Comparison of ENCODE assay signal across 1 cellular context in genomic region chr16:88618182-88618955, GRCh38.
TF ChIP-seq lines count a peak whose summit lies in the region.

No MANE protein-coding gene starts in this region.

TF ChIP-seq in HepG2, 621 proteins besides CTCF, POLR2A, EP300 and RAD21 (continued from another document and continues in another):
- peak; percentile 79; the same call in 1 of the 2 replicates for TF ChIP-seq ZNF710 (CRISPR knock-in tag; IDR thresholded peaks at IDR 0.05; ENCODE audit: borderline replicate concordance)
- TF ChIP-seq DMAP1 (CRISPR knock-in tag; IDR thresholded peaks at IDR 0.05) = peak; percentile 51
- peak; percentile 70 for TF ChIP-seq ELF1 (CRISPR knock-in tag; IDR thresholded peaks at IDR 0.05)
- peak; percentile 67; the same call in 1 of the 2 replicates for TF ChIP-seq PRDM10 (CRISPR knock-in tag; IDR thresholded peaks at IDR 0.05; ENCODE audit: low read depth)
- peak; percentile 86; the same call in 1 of the 3 replicates for TF ChIP-seq MXI1 (IDR thresholded peaks at IDR 0.05; ENCODE audit: borderline replicate concordance, low read depth, low read length)
- no peak for TF ChIP-seq SATB2 (CRISPR knock-in tag; IDR thresholded peaks at IDR 0.05)
- TF ChIP-seq AHDC1 (CRISPR knock-in tag; IDR thresholded peaks at IDR 0.05; ENCODE audit: borderline replicate concordance) = peak; percentile 50; the same call in 1 of the 2 replicates
- TF ChIP-seq ZFP36L1 (CRISPR knock-in tag; IDR thresholded peaks at IDR 0.05) = no peak; the same call in 1 of the 2 replicates
- peak; percentile 81 for TF ChIP-seq ZNF263 (CRISPR knock-in tag; IDR thresholded peaks at IDR 0.05)
- TF ChIP-seq ZNF713 (CRISPR knock-in tag; IDR thresholded peaks at IDR 0.05) = no peak
- no peak for TF ChIP-seq SMAD3 (CRISPR knock-in tag; IDR thresholded peaks at IDR 0.05)
- peak; percentile 99 for TF ChIP-seq ZNF687 (CRISPR knock-in tag; IDR thresholded peaks at IDR 0.05)
- peak; percentile 50; the same call in 1 of the 2 replicates for TF ChIP-seq KDM2A (CRISPR knock-in tag; IDR thresholded peaks at IDR 0.05; ENCODE audit: borderline replicate concordance, low read depth)
- 0 out of 2 replicates have a peak, but pooled peaks have one; percentile 16 for TF ChIP-seq CHD2 (IDR thresholded peaks at IDR 0.05; ENCODE audit: low read depth, low read length)
- no peak for TF ChIP-seq GRHL1 (CRISPR knock-in tag; conservative IDR thresholded peaks at IDR 0.05)
- TF ChIP-seq ARNT2 (CRISPR knock-in tag; IDR thresholded peaks at IDR 0.05; ENCODE audit: low read depth) = no peak
- peak; percentile 77 for TF ChIP-seq FOXA3 (CRISPR knock-in tag; IDR thresholded peaks at IDR 0.05)
- TF ChIP-seq NR2C2 (CRISPR knock-in tag; IDR thresholded peaks at IDR 0.05; ENCODE audit: borderline replicate concordance) = peak; percentile 97
- TF ChIP-seq SP4 (CRISPR knock-in tag; IDR thresholded peaks at IDR 0.05) = peak; percentile 55; the same call in 1 of the 2 replicates
- TF ChIP-seq NR1H2 (CRISPR knock-in tag; IDR thresholded peaks at IDR 0.05; ENCODE audit: borderline replicate concordance, low read depth) = no peak
- no peak for TF ChIP-seq SOX13 (IDR thresholded peaks at IDR 0.05)
- peak in 1 of 2 experiments; percentile 50; a peak in 2 of 4 replicates for TF ChIP-seq SOX13 (CRISPR knock-in tag; conservative IDR thresholded peaks at IDR 0.05 in 1 of 2, IDR thresholded peaks at IDR 0.05 in 1 of 2)
- TF ChIP-seq ZMYM4 (CRISPR knock-in tag; IDR thresholded peaks at IDR 0.05) = peak; percentile 68
- TF ChIP-seq SALL1 (CRISPR knock-in tag; IDR thresholded peaks at IDR 0.05) = peak; percentile 80
- no peak for TF ChIP-seq STAT5B (CRISPR knock-in tag; IDR thresholded peaks at IDR 0.05)
- TF ChIP-seq ZMAT5 (CRISPR knock-in tag; IDR thresholded peaks at IDR 0.05; ENCODE audit: borderline replicate concordance, low read depth) = no peak
- TF ChIP-seq FOXK1 (CRISPR knock-in tag; IDR thresholded peaks at IDR 0.05; ENCODE audit: borderline replicate concordance, low read depth) = peak; percentile 21; the same call in 1 of the 2 replicates
- no peak for TF ChIP-seq PBX2 (CRISPR knock-in tag; IDR thresholded peaks at IDR 0.05)
- TF ChIP-seq HNF1B (CRISPR knock-in tag; IDR thresholded peaks at IDR 0.05) = peak; percentile 76; the same call in 1 of the 2 replicates
- TF ChIP-seq ZNF296 (CRISPR knock-in tag; conservative IDR thresholded peaks at IDR 0.05) = no peak
- TF ChIP-seq ZNF614 (CRISPR knock-in tag; IDR thresholded peaks at IDR 0.05; ENCODE audit: borderline replicate concordance) = 0 out of 2 replicates have a peak, but pooled peaks have one; percentile 40
- TF ChIP-seq ZNF550 (CRISPR knock-in tag; IDR thresholded peaks at IDR 0.05; ENCODE audit: borderline replicate concordance) = 0 out of 2 replicates have a peak, but pooled peaks have one; percentile 21
- peak; percentile 78 for TF ChIP-seq NFKBIZ (CRISPR knock-in tag; IDR thresholded peaks at IDR 0.05)
- TF ChIP-seq ZIK1 (CRISPR knock-in tag; IDR thresholded peaks at IDR 0.05; ENCODE audit: borderline replicate concordance, low read depth) = 0 out of 2 replicates have a peak, but pooled peaks have one; percentile 31
- TF ChIP-seq FOSL2 (CRISPR knock-in tag; IDR thresholded peaks at IDR 0.05) = peak; percentile 21; the same call in 1 of the 2 replicates
- peak; percentile 84; the same call in 1 of the 2 replicates for TF ChIP-seq ZNF350 (CRISPR knock-in tag; IDR thresholded peaks at IDR 0.05; ENCODE audit: borderline replicate concordance, low read depth)
- no peak for TF ChIP-seq ZSCAN29 (CRISPR knock-in tag; conservative IDR thresholded peaks at IDR 0.05)
- TF ChIP-seq GABPB1 (CRISPR knock-in tag; IDR thresholded peaks at IDR 0.05) = peak; percentile 78
- 0 out of 2 replicates have a peak, but pooled peaks have one; percentile 20 for TF ChIP-seq KDM4B (CRISPR knock-in tag; IDR thresholded peaks at IDR 0.05)
- TF ChIP-seq ERF (CRISPR knock-in tag; IDR thresholded peaks at IDR 0.05) = peak; percentile 59; the same call in 1 of the 2 replicates
- no peak for TF ChIP-seq ZNF720 (CRISPR knock-in tag; IDR thresholded peaks at IDR 0.05)
